8 cellular contexts compared by ENCODE assay signal in genomic region chr14:37594916-37595808, GRCh38. TPM values are rescaled to one million over a fixed set of nuclear protein-coding genes. Genes with fewer than 3 reads are reported as not detected.
DNase-seq lines count a peak whose midpoint lies in the region; ATAC-seq and TF ChIP-seq lines count a peak whose summit lies in the region.

TSS of gene FOXA1 (minus strand) at chr14:37595249. CDS start at chr14:37594972, 277 bp downstream.
TSS of gene TTC6 (plus strand) at chr14:37595629. CDS start at chr14:37622065, 26,436 bp downstream.

- 0% methylated on average over 93 of the region's 93 CpGs for WGBS in ectodermal cell, 2 experiments

- POLR2A ChIA-PET in Panc1 (lab: Charles Lee): no interaction called here

- peaks cover 82% of the 10 kb centered on the region for H3K36me3 Mint-ChIP-seq in Calu3 (ENCODE audit: insufficient read depth, unreplicated experiment)

- BruUV-seq in Calu3 (replicated peaks; lab: Mats Ljungman, UMichigan) (no TSS peak), Panc1 (replicated peaks; lab: Mats Ljungman, UMichigan) (no TSS peak)

- H3K27ac ChIP-seq in Panc1 (ENCODE audit: low read length): peak within 1 kb of the TSS; percentile 65; the same call in 1 of the 2 replicates
- H3K27ac ChIP-seq in ectodermal cell (ENCODE audit: insufficient read depth, low read depth, low read length, poor library complexity, severe bottlenecking): no peak within 1 kb of the TSS
- H3K27ac ChIP-seq in mucosa of rectum (ENCODE audit: low read depth in 2 of 2, low read length in 2 of 2): peak within 1 kb of the TSS; percentile 94 to 96

- H3K9me3 Mint-ChIP-seq in Calu3 (ENCODE audit: low read depth, unreplicated experiment): no peaks in the 10 kb centered on the region

- H3K9me3 ChIP-seq in Panc1 (ENCODE audit: control insufficient read depth, insufficient read depth, low read depth, low read length) (no peaks in the 10 kb centered on the region), ectodermal cell (ENCODE audit: control insufficient read depth, low read length) (no peaks in the 10 kb centered on the region), mucosa of rectum (ENCODE audit: control insufficient read depth in 2 of 2, low read length in 2 of 2) (no peaks in the 10 kb centered on the region)

- peak within 1 kb of the TSS; percentile 98 for H3K27ac Mint-ChIP-seq in Calu3 (ENCODE audit: unreplicated experiment)

- peak within 1 kb of the TSS; percentile 81 for H3K4me3 Mint-ChIP-seq in Calu3 (ENCODE audit: low read depth, unreplicated experiment)

- H3K27me3 ChIP-seq in Panc1 (ENCODE audit: control insufficient read depth, insufficient read depth, low read length) (no peaks in the 10 kb centered on the region; the same call in 1 of the 2 replicates), ectodermal cell (ENCODE audit: control insufficient read depth, insufficient read depth, low read length, poor library complexity, severe bottlenecking) (peaks cover 100% of the 10 kb centered on the region), mucosa of rectum (ENCODE audit: control insufficient read depth in 2 of 2, insufficient read depth in 2 of 2, low read length in 2 of 2) (peaks cover 20 to 23% of the 10 kb centered on the region in 2 donors)

- peak within 1 kb of the TSS; percentile 80 to 91 for H3K9ac ChIP-seq in mucosa of rectum (ENCODE audit: low read depth in 1 of 2, low read length in 2 of 2)

- no peaks in the 10 kb centered on the region for H3K27me3 Mint-ChIP-seq in Calu3 (ENCODE audit: unreplicated experiment)

- intact Hi-C loops in Calu3 (cut with micrococcal nuclease; ENCODE audit: unreplicated experiment): loop anchor here (1.0 to 5.0 kb wide), 3 partner anchors 202 to 349 kb away; no protein-coding TSS in a partner anchor
- intact Hi-C loops in Panc1 (cut with micrococcal nuclease; ENCODE audit: unreplicated experiment): loop anchor here (5.0 kb wide), 1 partner anchor 348 kb away; no protein-coding TSS in a partner anchor

- H3K4me1 Mint-ChIP-seq in Calu3 (ENCODE audit: low read depth, unreplicated experiment): peaks cover 8% of the 10 kb centered on the region

- peak; percentile 87 for ATAC-seq in Panc1
- no peak for ATAC-seq in GM19328 (IDR thresholded peaks at IDR 0.05; ENCODE audit: unreplicated experiment)

- TF ChIP-seq CTCF in Calu3 (IDR thresholded peaks at IDR 0.05; ENCODE audit: unreplicated experiment) (no peak), Panc1 (IDR thresholded peaks at IDR 0.05) (no peak)

- H3K4me3 ChIP-seq in Panc1 (ENCODE audit: low read depth in 2 of 2, low read length in 2 of 2): peak within 1 kb of the TSS; percentile 45 to 62
- H3K4me3 ChIP-seq in ectodermal cell (ENCODE audit: insufficient read depth, low read depth, low read length): peak within 1 kb of the TSS; percentile 38
- peak within 1 kb of the TSS; percentile 81 to 83 for H3K4me3 ChIP-seq in mucosa of rectum (ENCODE audit: low read length in 2 of 2)

- CTCF ChIA-PET in Calu3 (lab: Charles Lee) (interaction anchor here (0.6 to 1.0 kb wide), 5 partner anchors 10 to 1272 kb away, joined by 3 to 4 read pairs (median 3); no protein-coding TSS in a partner anchor), Panc1 (lab: Charles Lee) (no interaction called here)

- H3K36me3 ChIP-seq in Panc1 (ENCODE audit: control insufficient read depth, insufficient read depth, low read length): no peaks in the 10 kb centered on the region
- H3K36me3 ChIP-seq in ectodermal cell (ENCODE audit: control insufficient read depth, insufficient read depth, low read length): no peaks in the 10 kb centered on the region
- H3K36me3 ChIP-seq in mucosa of rectum (ENCODE audit: control insufficient read depth in 2 of 2, insufficient read depth in 2 of 2, low read length in 2 of 2): no peaks in the 10 kb centered on the region

- DNase-seq in Calu3 (peak; percentile 81), KBM-7 (peak; percentile 20), Panc1 (ENCODE audit: low read depth, low spot score) (no peak), C1 segment of cervical spinal cord (lab: John Stamatoyannopoulos, UW) (no peak), GM19240 (ENCODE audit: insufficient read length, low spot score) (no peak)

- in situ Hi-C loops in KBM-7 (cut with MboI; ENCODE audit: low pct_unique_long_range_greater_than_20kb, low sequenced_read_pairs): no loop called here
- in situ Hi-C loops in Panc1 (cut with HindIII; ENCODE audit: low pct_unique_long_range_greater_than_20kb, low sequenced_read_pairs): no loop called here

- no peaks in the 10 kb centered on the region; the same call in 1 of the 2 replicates for H3K4me1 ChIP-seq in Panc1 (ENCODE audit: control insufficient read depth, insufficient read depth, low read length)
- H3K4me1 ChIP-seq in ectodermal cell (ENCODE audit: control insufficient read depth, insufficient read depth, low read length): peaks cover 28% of the 10 kb centered on the region
- peaks cover 13 to 29% of the 10 kb centered on the region in 2 donors for H3K4me1 ChIP-seq in mucosa of rectum (ENCODE audit: control insufficient read depth in 2 of 2, insufficient read depth in 2 of 2, low read length in 2 of 2)

RNA-seq across cellular contexts. Expression of gene FOXA1, which starts in this region (rescaled TPM):
- total RNA-seq in Calu3 (2022) (108 and 131 TPM in 2 replicates), Panc1 (2021; ENCODE audit: unreplicated experiment) (8.7 TPM)
- 5.2 TPM for polyA plus RNA-seq in Panc1 (2012; ENCODE audit: insufficient read length)
- 0.76 TPM for polyA plus RNA-seq in ectodermal cell (2013, experiment 1 of 4)
- 1.1 TPM for polyA plus RNA-seq in ectodermal cell (2013, experiment 2 of 4)
- 1.2 TPM for polyA plus RNA-seq in ectodermal cell (2013, experiment 3 of 4)
- polyA plus RNA-seq in ectodermal cell (2013, experiment 4 of 4): 1.4 TPM

RNA-seq across cellular contexts. Expression of gene TTC6, which starts in this region (rescaled TPM):
- total RNA-seq in Calu3 (2022): 13.4 and 13.8 TPM in 2 replicates
- total RNA-seq in Panc1 (2021; ENCODE audit: unreplicated experiment): 0.54 TPM
- polyA plus RNA-seq in Panc1 (2012; ENCODE audit: insufficient read length): 0.68 TPM
- polyA plus RNA-seq in ectodermal cell (2013, experiment 1 of 4): not detected
- 0.34 TPM for polyA plus RNA-seq in ectodermal cell (2013, experiment 2 of 4)
- 0.43 TPM for polyA plus RNA-seq in ectodermal cell (2013, experiment 3 of 4)
- polyA plus RNA-seq in ectodermal cell (2013, experiment 4 of 4): 0.08 TPM

Comparison
In these comparisons a context has a peak if more than half of its experiments do, and no peak if none do; other contexts are left out.
1. RNA of gene FOXA1 (total RNA-seq): 108 to 131 TPM in Calu3; 8.7 TPM in Panc1 (single experiment); every median in the first group is over 10 times any median in the second.
2. DNase-seq: peak in Calu3 (single experiment) and KBM-7 (single experiment); none in Panc1 (single experiment), C1 segment of cervical spinal cord (0 of 14) and GM19240 (single experiment).
3. Peak in every context shown above with its lines, with median percentiles within 50 percentile points of each other: H3K4me3 ChIP-seq.